8 cellular contexts compared by ENCODE assay signal in the genomic region with DNA sequence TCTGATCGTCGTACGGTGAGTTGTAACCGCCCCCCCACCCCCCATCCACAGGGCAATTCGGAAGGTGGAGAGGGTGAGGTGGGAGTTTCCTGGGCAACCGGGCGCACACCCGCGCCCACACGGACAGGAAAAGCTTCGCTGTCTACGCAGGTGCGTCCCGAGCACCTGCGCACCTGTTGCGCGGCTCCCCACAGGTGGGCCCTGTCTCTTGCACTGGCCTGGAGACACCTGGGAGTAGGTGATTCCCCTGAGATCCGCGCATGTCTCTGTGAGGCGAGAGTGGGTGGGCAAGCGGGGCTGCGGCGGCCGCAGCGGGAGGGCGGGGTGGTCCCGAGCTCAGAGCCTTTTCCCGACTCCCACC. TPM values are rescaled to one million over a fixed set of nuclear protein-coding genes. Genes with fewer than 3 reads are reported as not detected.
DNase-seq lines count a peak whose midpoint lies in the region; ATAC-seq and TF ChIP-seq lines count a peak whose summit lies in the region.

No MANE protein-coding gene starts in this region.

- in situ Hi-C loops in G401 (cut with HindIII; ENCODE audit: low sequenced_read_pairs), result no loop called here

- TF ChIP-seq CTCF in breast epithelium (IDR thresholded peaks at IDR 0.05) (no peak), ovary (IDR thresholded peaks at IDR 0.05) (no peak)

- H3K36me3 ChIP-seq in HUES64 (ENCODE audit: insufficient read depth, low read length), result no peaks in the 10 kb centered on the region
- no peaks in the 10 kb centered on the region for H3K36me3 ChIP-seq in breast epithelium
- H3K36me3 ChIP-seq in ovary, result no peaks in the 10 kb centered on the region

- H3K27me3 ChIP-seq in HUES64 (ENCODE audit: insufficient read depth, low read length) (peaks cover 82% of the 10 kb centered on the region), breast epithelium (peaks cover 0 to 34% of the 10 kb centered on the region in 2 donors), ovary (no peaks in the 10 kb centered on the region)

- DNase-seq in breast epithelium (ENCODE audit: low spot score in 2 of 2), result no peak
- no peak for DNase-seq in ovary
- no peak for DNase-seq in G401 (ENCODE audit: low spot score)
- DNase-seq in amniotic stem cell (lab: John Stamatoyannopoulos, UW), result no peak

- H3K27ac ChIP-seq in HUES64 (ENCODE audit: low read depth, low read length) (no peak overlapping the region), breast epithelium (no peak overlapping the region), ovary (no peak overlapping the region)

- ATAC-seq in GM18498 (IDR thresholded peaks at IDR 0.05; ENCODE audit: unreplicated experiment) (peak; percentile 18), HG03469 (IDR thresholded peaks at IDR 0.05; ENCODE audit: unreplicated experiment) (no peak), HG02938 (IDR thresholded peaks at IDR 0.05; ENCODE audit: unreplicated experiment) (no peak)

- intact Hi-C loops in breast epithelium (cut with DNase I; ENCODE audit: low total_unique reads), result no loop called here
- intact Hi-C loops in ovary (cut with DNase I), result no loop called here

- peak overlapping the region; percentile 60 for H3K4me3 ChIP-seq in HUES64 (ENCODE audit: low read length)
- peak overlapping the region; percentile 29 to 77 (median 60) for H3K4me3 ChIP-seq in breast epithelium
- peak overlapping the region; percentile 21 for H3K4me3 ChIP-seq in ovary

- no peak overlapping the region for H3K9ac ChIP-seq in HUES64 (ENCODE audit: low read depth, low read length)

- TF ChIP-seq EP300 in ovary (IDR thresholded peaks at IDR 0.05), result no peak

- H3K4me1 ChIP-seq in HUES64 (ENCODE audit: insufficient read depth, low read length), result peaks cover 5% of the 10 kb centered on the region; the same call in 1 of the 2 replicates
- peaks cover 0 to 11% of the 10 kb centered on the region in 2 donors for H3K4me1 ChIP-seq in breast epithelium
- peaks cover 8% of the 10 kb centered on the region for H3K4me1 ChIP-seq in ovary (ENCODE audit: insufficient read depth)

- no peak for TF ChIP-seq POLR2A in breast epithelium (IDR thresholded peaks at IDR 0.05)
- no peak for TF ChIP-seq POLR2A in ovary (IDR thresholded peaks at IDR 0.05)

- 7% methylated on average over 23 of the region's 28 CpGs for WGBS in HUES64
- WGBS in ovary, 3 donors, result 3 to 11% (median 5%) methylated on average over 19 to 28 of the region's 28 CpGs

- H3K9me3 ChIP-seq in HUES64 (ENCODE audit: insufficient read depth, low read depth, low read length), result no peaks in the 10 kb centered on the region
- H3K9me3 ChIP-seq in breast epithelium, result no peaks in the 10 kb centered on the region
- H3K9me3 ChIP-seq in ovary, result no peaks in the 10 kb centered on the region

RNA-seq across cellular contexts. Expression of a gene that starts 0.5 kb away (rescaled TPM):
- 0.40 TPM for polyA plus RNA-seq in HUES64 (2013, experiment 1 of 2)
- 0.19 TPM for polyA plus RNA-seq in HUES64 (2013, experiment 2 of 2)
- total RNA-seq in breast epithelium, result 10 to 100 TPM in 1 of 3 donors, under 1 TPM in 2; 0.16 to 18.7 (median 0.66) TPM
- total RNA-seq in ovary, result 10 to 100 TPM in 1 of 7 donors, 1 to 10 TPM in 2, under 1 TPM in 2, not detected in 2; 0.17 to 10.8 (median 1.3) TPM
- under 1 TPM; 0.40 to 0.48 TPM for polyA plus RNA-seq in ovary
- 0.06 TPM in 1 of 2 replicates, not detected in the other for total RNA-seq in G401 (2014; rRNA removed; shearing (Covaris generic))

RNA-seq across cellular contexts. Expression of a gene that starts 31.2 kb away (rescaled TPM):
- 29.2 TPM for polyA plus RNA-seq in HUES64 (2013, experiment 1 of 2)
- polyA plus RNA-seq in HUES64 (2013, experiment 2 of 2), result 27.6 TPM
- total RNA-seq in breast epithelium (10 to 100 TPM; 23.5 to 41.6 (median 31.1) TPM), ovary (10 to 100 TPM; 15.5 to 25.3 (median 21.5) TPM)
- polyA plus RNA-seq in ovary, result 10 to 100 TPM in 1 of 2 donors, 1 to 10 TPM in 1; 9.4 to 20.9 TPM
- 36.1 and 60.6 TPM in 2 replicates for total RNA-seq in G401 (2014; rRNA removed; shearing (Covaris generic))
